ENCODE assay signal across 15 cellular contexts in the genomic region with DNA sequence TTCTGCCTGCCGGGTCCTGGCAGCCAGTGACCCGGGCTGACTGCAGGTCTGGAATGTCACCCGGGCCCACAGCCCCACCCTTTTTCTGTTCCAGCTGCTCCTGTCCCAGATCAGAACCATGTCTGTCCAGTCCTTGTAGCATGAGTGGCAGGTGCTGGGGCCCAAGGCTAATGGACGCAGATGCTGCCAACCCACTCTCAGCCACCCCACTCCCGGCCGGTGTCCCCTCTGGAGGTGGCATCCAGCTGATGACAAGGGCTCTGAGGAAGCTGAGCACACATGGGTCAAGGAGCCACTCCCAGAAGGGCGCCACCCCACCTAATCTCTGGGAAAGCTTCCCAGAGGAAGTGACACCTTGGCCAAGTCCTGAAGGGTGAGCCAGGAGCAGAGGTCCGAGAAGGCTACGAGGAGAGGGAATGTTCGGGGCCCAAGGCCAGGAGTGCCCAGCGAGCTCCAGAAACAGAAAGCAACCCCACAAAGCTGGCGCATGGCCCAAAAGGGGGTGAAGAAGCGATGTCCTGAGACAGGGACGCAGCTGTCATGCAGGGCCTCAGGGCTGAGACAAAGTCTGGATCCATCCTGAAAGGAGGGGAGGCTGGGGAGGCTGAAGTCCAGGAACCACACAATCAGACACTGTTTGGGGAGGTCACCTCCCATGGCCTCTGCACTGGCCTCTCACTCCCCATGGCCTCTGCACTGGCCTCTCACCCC. TPM values are rescaled to one million over a fixed set of nuclear protein-coding genes. Genes with fewer than 3 reads are reported as not detected.
DNase-seq lines count a peak whose midpoint lies in the region; ATAC-seq, FAIRE-seq and TF ChIP-seq lines count a peak whose summit lies in the region.
"Had no signal": no experiment of that assay in that cellular context is flagged by ENCODE, and none has a peak within 500 bp of the region (broad histone marks: within the 10 kb centered on the region; RNA-seq: fewer than 3 reads in every experiment).

No MANE protein-coding gene starts in this region.

- H3K9ac ChIP-seq in fibroblast of lung (ENCODE audit: insufficient read depth, low read length) = no peak overlapping the region

- no peak overlapping the region for H3K27ac Mint-ChIP-seq in Calu3 (ENCODE audit: unreplicated experiment)
- H3K27ac Mint-ChIP-seq: naive B cell had no signal

- WGBS in A549 (ENCODE audit: missing lambda C conversion rate) = 37% methylated on average over 7 of the region's 14 CpGs

- no peaks in the 10 kb centered on the region for H3K27me3 ChIP-seq in Peyer's patch
- no peaks in the 10 kb centered on the region for H3K27me3 ChIP-seq in fibroblast of lung (ENCODE audit: control insufficient read depth, insufficient read depth, low read length)

- no peaks in the 10 kb centered on the region for H3K9me3 Mint-ChIP-seq in Calu3 (ENCODE audit: low read depth, unreplicated experiment)
- H3K9me3 Mint-ChIP-seq: naive B cell had no signal

- no peak for TF ChIP-seq RAD21 in A549 (conservative IDR thresholded peaks at IDR 0.05 in 1 of 2, IDR thresholded peaks at IDR 0.05 in 1 of 2)

- no peaks in the 10 kb centered on the region for H3K36me3 Mint-ChIP-seq in Calu3 (ENCODE audit: insufficient read depth, unreplicated experiment)
- H3K36me3 Mint-ChIP-seq: naive B cell had no signal

- POLR2A ChIA-PET in A549 (lab: Yijun Ruan, JAX) = no interaction called here

- no peak for FAIRE-seq in A549 (lab: Jason Lieb, UNC)

- H3K27me3 Mint-ChIP-seq in Calu3 (ENCODE audit: unreplicated experiment) = no peaks in the 10 kb centered on the region
- H3K27me3 Mint-ChIP-seq: naive B cell had no signal

- H3K4me1 Mint-ChIP-seq in Calu3 (ENCODE audit: low read depth, unreplicated experiment) = peaks cover 9% of the 10 kb centered on the region

- TF ChIP-seq POLR2A in A549 (IDR thresholded peaks at IDR 0.05; ENCODE audit: low read length) (no peak), Peyer's patch (IDR thresholded peaks at IDR 0.05) (peak in 1 of 2 donors; percentile 26)

- ATAC-seq in A549 (peak; percentile 8 to 23; a peak in 4 of 6 replicates), mucosa of descending colon (peak; percentile 73)

- CTCF ChIA-PET in A549 (lab: Yijun Ruan, JAX) = interaction anchor here (1.0 to 28.6 kb wide), 7 partner anchors 9 to 136 kb away, joined by 3 to 575 read pairs (median 5); partner anchors contain the start of gene ACOT7
- CTCF ChIA-PET in Calu3 (lab: Charles Lee) = no interaction called here

- H3K9me3 ChIP-seq in A549 = no peaks in the 10 kb centered on the region
- H3K9me3 ChIP-seq in Peyer's patch = no peaks in the 10 kb centered on the region
- H3K9me3 ChIP-seq in fibroblast of lung (ENCODE audit: control insufficient read depth, insufficient read depth, low read depth, low read length) = no peaks in the 10 kb centered on the region
- H3K9me3 ChIP-seq in mucosa of descending colon = no peaks in the 10 kb centered on the region

- H4K20me1 ChIP-seq in fibroblast of lung (ENCODE audit: control insufficient read depth, extremely low read depth, insufficient read depth, low read length) = no peaks in the 10 kb centered on the region

- H3K4me1 ChIP-seq in A549 = peaks cover 37% of the 10 kb centered on the region
- peaks cover 7 to 75% (median 15%) of the 10 kb centered on the region in 4 donors for H3K4me1 ChIP-seq in Peyer's patch
- H3K4me1 ChIP-seq in fibroblast of lung (ENCODE audit: control insufficient read depth, extremely low read depth, insufficient read depth, low read length) = peaks cover 16% of the 10 kb centered on the region
- H3K4me1 ChIP-seq in mucosa of descending colon (ENCODE audit: low read depth) = peaks cover 59% of the 10 kb centered on the region

- peak in 1 of 2 experiments; percentile 30 for DNase-seq in A549 (ENCODE audit: low read depth in 1 of 2, low spot score in 1 of 2)
- peak in 2 of 3 donors; percentile 80 to 81 for DNase-seq in Peyer's patch
- peak in 1 of 2 donors; percentile 26 for DNase-seq in fibroblast of lung (ENCODE audit: low read depth in 2 of 2)
- DNase-seq in mucosa of descending colon = peak; percentile 78 to 83 (median 82)
- DNase-seq in D341Med (ENCODE audit: low spot score) = no peak
- DNase-seq in NCI-H1105 (lab: John Stamatoyannopoulos, UW) = no peak
- no peak for DNase-seq in effector CD8-positive, alpha-beta T cell (lab: John Stamatoyannopoulos, UW)
- no peak for DNase-seq in Calu3
- DNase-seq: activated T-cell treated with anti-CD3 and anti-CD28 coated beads for 4 hours; EL; naive B cell; NCI-H1105 treated with DMSO at 0.1 percent for 48 hours; NK-92 treated with Interleukin-12 subunit alpha and Interleukin-12 subunit beta, amount 100 ng/mL, for 24 hours; stimulated activated CD4-positive, alpha-beta T cell treated with anti-CD3 and anti-CD28 coated beads, Interleukin-1b, Interleukin-23, amount 100 ng/mL, for 48 hours; T-helper 9 cell had no signal

- H3K4me3 Mint-ChIP-seq in Calu3 (ENCODE audit: low read depth, unreplicated experiment) = no peak overlapping the region
- H3K4me3 Mint-ChIP-seq: naive B cell had no signal

- H3K4me2 ChIP-seq in A549 (peak overlapping the region; percentile 75), fibroblast of lung (ENCODE audit: extremely low read depth, insufficient read depth, low read length) (peak overlapping the region; percentile 73)

- no peak for TF ChIP-seq EP300 in A549 (IDR thresholded peaks at IDR 0.05)

- no TSS peak for BruUV-seq in Calu3 (replicated peaks; lab: Mats Ljungman, UMichigan)

- H3K36me3 ChIP-seq in Peyer's patch (no peaks in the 10 kb centered on the region), fibroblast of lung (ENCODE audit: control insufficient read depth, insufficient read depth, low read length) (no peaks in the 10 kb centered on the region), mucosa of descending colon (ENCODE audit: low read depth) (no peaks in the 10 kb centered on the region)

- H3K4me3 ChIP-seq in A549 (no peak overlapping the region), Peyer's patch (no peak overlapping the region), fibroblast of lung (replicated peaks in 1 of 4; ENCODE audit: control extremely low read depth in 1 of 4, insufficient read depth in 1 of 4, low read depth in 3 of 4, low read length in 4 of 4) (no peak overlapping the region), mucosa of descending colon (no peak overlapping the region)

- TF ChIP-seq CTCF in A549 (IDR thresholded peaks at IDR 0.05) (no peak), Peyer's patch (IDR thresholded peaks at IDR 0.05) (no peak), fibroblast of lung (conservative IDR thresholded peaks at IDR 0.05 in 1 of 2, IDR thresholded peaks at IDR 0.05 in 1 of 2; ENCODE audit: low read depth in 1 of 2, low read length in 2 of 2) (no peak), mucosa of descending colon (IDR thresholded peaks at IDR 0.05) (no peak), Calu3 (IDR thresholded peaks at IDR 0.05; ENCODE audit: unreplicated experiment) (no peak)

- no peak overlapping the region for H2AFZ ChIP-seq in fibroblast of lung (ENCODE audit: low read length)

- H3K79me2 ChIP-seq in fibroblast of lung (ENCODE audit: control insufficient read depth, insufficient read depth, low read length) = no peaks in the 10 kb centered on the region

- H3K27ac ChIP-seq in A549 = peak overlapping the region; percentile 65 to 81; a peak in 5 of 6 replicates
- peak overlapping the region; percentile 17 to 89 (median 68) for H3K27ac ChIP-seq in Peyer's patch
- H3K27ac ChIP-seq in fibroblast of lung (ENCODE audit: insufficient read depth, low read length) = peak overlapping the region; percentile 29

- intact Hi-C loops in mucosa of descending colon (cut with DNase I, micrococcal nuclease) (loop anchor here in 1 of 2 donors (10.0 kb wide), 1 partner anchor 51 kb away; no protein-coding TSS in a partner anchor), Calu3 (cut with micrococcal nuclease; ENCODE audit: unreplicated experiment) (no loop called here)

TF ChIP-seq in A549, 52 proteins besides CTCF, POLR2A, EP300 and RAD21:
- TF ChIP-seq NR3C1 (IDR thresholded peaks at IDR 0.05) (no peak), HDAC2 (IDR thresholded peaks at IDR 0.05) (no peak), ZFP36 (IDR thresholded peaks at IDR 0.05; ENCODE audit: borderline replicate concordance, partially characterized antibody) (no peak), ZNF302 (CRISPR knock-in tag; IDR thresholded peaks at IDR 0.05) (no peak), POLR2AphosphoS2 (conservative IDR thresholded peaks at IDR 0.05; ENCODE audit: low read length) (no peak), CHD2 (IDR thresholded peaks at IDR 0.05; ENCODE audit: low read length, partially characterized antibody) (no peak), HOXA7 (CRISPR knock-in tag; IDR thresholded peaks at IDR 0.05) (no peak), KDM5A (IDR thresholded peaks at IDR 0.05) (no peak), SMC3 (IDR thresholded peaks at IDR 0.05) (no peak), BHLHE40 (IDR thresholded peaks at IDR 0.05; ENCODE audit: low read depth, low read length) (no peak), HOXB13 (CRISPR knock-in tag; IDR thresholded peaks at IDR 0.05; ENCODE audit: low read depth) (no peak), CBX2 (IDR thresholded peaks at IDR 0.05; ENCODE audit: borderline replicate concordance, low read depth) (no peak), CEBPB (IDR thresholded peaks at IDR 0.05) (no peak), TFCP2L1 (CRISPR knock-in tag; IDR thresholded peaks at IDR 0.05) (no peak)

RNA-seq across cellular contexts. Expression of gene ACOT7, which starts 39.5 kb away (rescaled TPM):
- polyA plus RNA-seq in A549 (2011; rRNA removed) (49.6 and 50.9 TPM in 2 replicates), A549 (2017; fragmentation: RNase III; extraction: RNeasy Plus Mini Kit Qiagen cat#74134 plus additional on column Dnase treatment) (46.1 to 53.6 TPM (median 48.0 TPM) in 3 replicates), fibroblast of lung (50.7 and 141 TPM in 2 replicates)
- polyA plus RNA-seq in A549 (2012; cell fraction: cytosol; rRNA removed) = 143 and 151 TPM in 2 replicates
- 130 and 149 TPM in 2 replicates for polyA plus RNA-seq in A549 (2012; cell fraction: nucleus; rRNA removed)
- polyA minus RNA-seq in A549 (2011; rRNA and poly(A)+ RNA removed) = 32.2 and 33.2 TPM in 2 replicates
- total RNA-seq in Peyer's patch (10 to 100 TPM; 38.4 to 93.2 (median 67.1) TPM), fibroblast of lung (22.3 and 58.0 TPM in 2 replicates), mucosa of descending colon (10 to 100 TPM; 37.9 to 60.1 (median 42.7) TPM), Calu3 (2022) (32.1 and 36.2 TPM in 2 replicates)
- 52.2 and 154 TPM in 2 replicates for polyA plus RNA-seq in fibroblast of lung (2012)
- 41.2 and 134 TPM in 2 replicates for polyA minus RNA-seq in fibroblast of lung (ENCODE audit: low replicate concordance)

Comparison
In these comparisons a context has a peak if more than half of its experiments do, and no peak if none do; other contexts are left out.
1. DNase-seq: peak in Peyer's patch (2 of 3) and mucosa of descending colon (3 of 3); none in D341Med (single experiment), NCI-H1105 (single experiment), effector CD8-positive, alpha-beta T cell (single experiment) and Calu3 (single experiment).
2. Peak in every context shown above with its lines, with median percentiles within 50 percentile points of each other: H3K27ac ChIP-seq.